Comparison of ENCODE assay signal across 8 cellular contexts in the genomic region with DNA sequence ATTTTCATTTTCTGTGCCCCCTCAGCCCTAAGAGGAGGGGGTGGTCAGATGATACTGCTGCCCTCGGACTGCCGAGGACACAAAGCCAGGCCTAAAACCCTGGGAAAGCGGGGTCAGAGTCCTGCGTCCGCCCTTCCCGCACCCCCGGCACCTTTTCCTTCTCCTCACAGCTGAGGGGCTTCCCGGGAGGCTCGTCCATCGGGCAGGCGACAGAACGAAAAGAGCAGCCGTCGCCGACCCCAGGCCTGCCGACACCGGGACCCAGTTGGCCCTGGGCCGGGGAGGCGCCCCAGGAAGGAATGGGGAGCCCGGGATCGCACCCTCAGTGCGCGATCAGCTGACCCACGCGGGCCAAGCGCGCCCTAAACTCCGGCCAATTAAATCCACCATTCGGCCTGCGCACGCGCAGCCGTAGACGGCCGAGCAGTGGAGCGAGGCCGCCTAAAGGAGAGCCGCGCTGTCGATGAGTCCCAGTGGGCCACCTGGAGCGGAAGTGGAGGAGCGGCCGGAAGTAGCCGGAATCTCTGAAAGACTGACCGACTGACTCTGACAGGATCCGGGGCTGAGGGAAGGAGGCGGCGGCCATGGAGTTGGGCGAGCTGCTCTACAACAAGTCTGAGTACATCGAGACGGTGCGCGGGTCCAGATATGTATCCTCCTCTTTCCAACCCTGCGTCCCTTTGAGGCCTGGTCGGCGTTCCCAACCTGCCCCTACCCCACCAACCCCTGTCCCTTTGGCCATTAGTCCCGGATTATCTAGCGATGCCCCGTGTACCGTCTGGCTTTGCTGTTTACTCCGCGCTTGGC. TPM values are rescaled to one million over a fixed set of nuclear protein-coding genes. Genes with fewer than 3 reads are reported as not detected.
DNase-seq lines count a peak whose midpoint lies in the region; ATAC-seq and TF ChIP-seq lines count a peak whose summit lies in the region.

A gene (plus strand): TSS at position 508 of the 807 bp plus-strand sequence. CDS start 77 bp downstream, at position 585.
A gene (minus strand): TSS at position 352 of the 807 bp plus-strand sequence. CDS start 153 bp downstream, at position 199.

- peak within 1 kb of the TSS; percentile 86 for H3K27ac ChIP-seq in C4-2B
- peak within 1 kb of the TSS in 56 of 59 donors; percentile 12 to 86 (median 68) for H3K27ac ChIP-seq in dorsolateral prefrontal cortex
- peak within 1 kb of the TSS; percentile 69 for H3K27ac ChIP-seq in liver (ENCODE audit: low read depth in 1 of 2, low read length in 2 of 2)

- TF ChIP-seq RAD21 in liver (IDR thresholded peaks at IDR 0.05) = no peak

- DNase-seq in NCI-H774 (lab: John Stamatoyannopoulos, UW) = peak; percentile 92
- peak; percentile 89 to 91 for DNase-seq in activated CD4-positive, alpha-beta T cell treated with anti-CD3 and anti-CD28 coated beads, Interleukin-2, amount 50 U/mL, for 48 hours
- DNase-seq in dorsolateral prefrontal cortex = peak; percentile 89 to 97 (median 95)
- peak; percentile 90 for DNase-seq in stimulated activated CD4-positive, alpha-beta T cell treated with anti-CD3 and anti-CD28 coated beads, Interleukin-4, amount 100 ng/mL, for 24 hours

- WGBS in liver = under 1% methylated on average over 62 of the region's 62 CpGs

- H3K27me3 ChIP-seq in dorsolateral prefrontal cortex (no peaks in the 10 kb centered on the region), liver (ENCODE audit: control insufficient read depth in 4 of 4, insufficient read depth in 4 of 4, low read length in 3 of 4) (no peaks in the 10 kb centered on the region)

- peak within 1 kb of the TSS; percentile 78 to 97 for H3K9ac ChIP-seq in liver (ENCODE audit: low read depth in 1 of 2, low read length in 2 of 2)

- peaks cover 3 to 23% (median 20%) of the 10 kb centered on the region in 4 donors for H3K4me1 ChIP-seq in liver (ENCODE audit: control insufficient read depth in 4 of 4, insufficient read depth in 4 of 4, low read length in 3 of 4)

- TF ChIP-seq CTCF in C4-2B (conservative IDR thresholded peaks at IDR 0.05) (no peak), dorsolateral prefrontal cortex (IDR thresholded peaks at IDR 0.05 in 54 of 56, conservative IDR thresholded peaks at IDR 0.05 in 2 of 56; ENCODE audit: low read depth in 1 of 56, partially characterized antibody in 56 of 56) (peak in 46 of 56 donors; percentile 7 to 62 (median 35)), liver (IDR thresholded peaks at IDR 0.05; ENCODE audit: low read depth, low read length, missing input control) (no peak)

- H3K4me3 ChIP-seq in dorsolateral prefrontal cortex (peak within 1 kb of the TSS; percentile 65 to 100 (median 94)), liver (ENCODE audit: low read depth in 1 of 3, low read length in 3 of 3) (peak within 1 kb of the TSS; percentile 86 to 100 (median 97))

- intact Hi-C loops in dorsolateral prefrontal cortex (cut with DNase I) = loop anchor here (1.0 to 5.0 kb wide), 3 partner anchors 44 to 84 kb away; a partner anchor contains a TSS

- H3K36me3 ChIP-seq in liver (ENCODE audit: control insufficient read depth in 4 of 4, insufficient read depth in 3 of 4, low read depth in 1 of 4, low read length in 3 of 4) = peaks cover 6 to 11% (median 8%) of the 10 kb centered on the region in 4 donors

- H3K9me3 ChIP-seq in liver (ENCODE audit: control insufficient read depth in 4 of 4, low read length in 3 of 4) = no peaks in the 10 kb centered on the region

- ATAC-seq in GM19395 (IDR thresholded peaks at IDR 0.05; ENCODE audit: unreplicated experiment) (peak; percentile 93), HG03565 (IDR thresholded peaks at IDR 0.05; ENCODE audit: unreplicated experiment) (peak; percentile 96)

TF ChIP-seq in liver, 16 proteins besides CTCF, POLR2A, EP300 and RAD21:
- peak; percentile 55 for TF ChIP-seq NR2F2 (IDR thresholded peaks at IDR 0.05)
- TF ChIP-seq FOXA1 (IDR thresholded peaks at IDR 0.05) = no peak
- TF ChIP-seq JUND (IDR thresholded peaks at IDR 0.05) = no peak
- no peak for TF ChIP-seq HNF4G (IDR thresholded peaks at IDR 0.05)
- TF ChIP-seq, protein P1, sequence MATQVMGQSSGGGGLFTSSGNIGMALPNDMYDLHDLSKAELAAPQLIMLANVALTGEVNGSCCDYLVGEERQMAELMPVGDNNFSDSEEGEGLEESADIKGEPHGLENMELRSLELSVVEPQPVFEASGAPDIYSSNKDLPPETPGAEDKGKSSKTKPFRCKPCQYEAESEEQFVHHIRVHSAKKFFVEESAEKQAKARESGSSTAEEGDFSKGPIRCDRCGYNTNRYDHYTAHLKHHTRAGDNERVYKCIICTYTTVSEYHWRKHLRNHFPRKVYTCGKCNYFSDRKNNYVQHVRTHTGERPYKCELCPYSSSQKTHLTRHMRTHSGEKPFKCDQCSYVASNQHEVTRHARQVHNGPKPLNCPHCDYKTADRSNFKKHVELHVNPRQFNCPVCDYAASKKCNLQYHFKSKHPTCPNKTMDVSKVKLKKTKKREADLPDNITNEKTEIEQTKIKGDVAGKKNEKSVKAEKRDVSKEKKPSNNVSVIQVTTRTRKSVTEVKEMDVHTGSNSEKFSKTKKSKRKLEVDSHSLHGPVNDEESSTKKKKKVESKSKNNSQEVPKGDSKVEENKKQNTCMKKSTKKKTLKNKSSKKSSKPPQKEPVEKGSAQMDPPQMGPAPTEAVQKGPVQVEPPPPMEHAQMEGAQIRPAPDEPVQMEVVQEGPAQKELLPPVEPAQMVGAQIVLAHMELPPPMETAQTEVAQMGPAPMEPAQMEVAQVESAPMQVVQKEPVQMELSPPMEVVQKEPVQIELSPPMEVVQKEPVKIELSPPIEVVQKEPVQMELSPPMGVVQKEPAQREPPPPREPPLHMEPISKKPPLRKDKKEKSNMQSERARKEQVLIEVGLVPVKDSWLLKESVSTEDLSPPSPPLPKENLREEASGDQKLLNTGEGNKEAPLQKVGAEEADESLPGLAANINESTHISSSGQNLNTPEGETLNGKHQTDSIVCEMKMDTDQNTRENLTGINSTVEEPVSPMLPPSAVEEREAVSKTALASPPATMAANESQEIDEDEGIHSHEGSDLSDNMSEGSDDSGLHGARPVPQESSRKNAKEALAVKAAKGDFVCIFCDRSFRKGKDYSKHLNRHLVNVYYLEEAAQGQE (IDR thresholded peaks at IDR 0.05) = no peak
- TF ChIP-seq YY1 (IDR thresholded peaks at IDR 0.05) = peak; percentile 94
- peak; percentile 59 for TF ChIP-seq SP1 (IDR thresholded peaks at IDR 0.05)
- TF ChIP-seq, protein P2, sequence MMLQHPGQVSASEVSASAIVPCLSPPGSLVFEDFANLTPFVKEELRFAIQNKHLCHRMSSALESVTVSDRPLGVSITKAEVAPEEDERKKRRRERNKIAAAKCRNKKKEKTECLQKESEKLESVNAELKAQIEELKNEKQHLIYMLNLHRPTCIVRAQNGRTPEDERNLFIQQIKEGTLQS (IDR thresholded peaks at IDR 0.05) = no peak
- no peak for TF ChIP-seq FOXA2 (IDR thresholded peaks at IDR 0.05)
- TF ChIP-seq EGR1 (IDR thresholded peaks at IDR 0.05; ENCODE audit: low read depth in 2 of 2) = peak in 1 of 2 donors; percentile 33
- peak; percentile 95 to 96 for TF ChIP-seq GABPA (IDR thresholded peaks at IDR 0.05 in 1 of 2, conservative IDR thresholded peaks at IDR 0.05 in 1 of 2)
- TF ChIP-seq HNF4A (conservative IDR thresholded peaks at IDR 0.05) = peak; percentile 14 to 47
- TF ChIP-seq RXRA (IDR thresholded peaks at IDR 0.05) = peak; percentile 7 to 13
- TF ChIP-seq, protein P3, sequence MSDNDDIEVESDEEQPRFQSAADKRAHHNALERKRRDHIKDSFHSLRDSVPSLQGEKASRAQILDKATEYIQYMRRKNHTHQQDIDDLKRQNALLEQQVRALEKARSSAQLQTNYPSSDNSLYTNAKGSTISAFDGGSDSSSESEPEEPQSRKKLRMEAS (IDR thresholded peaks at IDR 0.05) = peak; percentile 90
- TF ChIP-seq, protein P4, sequence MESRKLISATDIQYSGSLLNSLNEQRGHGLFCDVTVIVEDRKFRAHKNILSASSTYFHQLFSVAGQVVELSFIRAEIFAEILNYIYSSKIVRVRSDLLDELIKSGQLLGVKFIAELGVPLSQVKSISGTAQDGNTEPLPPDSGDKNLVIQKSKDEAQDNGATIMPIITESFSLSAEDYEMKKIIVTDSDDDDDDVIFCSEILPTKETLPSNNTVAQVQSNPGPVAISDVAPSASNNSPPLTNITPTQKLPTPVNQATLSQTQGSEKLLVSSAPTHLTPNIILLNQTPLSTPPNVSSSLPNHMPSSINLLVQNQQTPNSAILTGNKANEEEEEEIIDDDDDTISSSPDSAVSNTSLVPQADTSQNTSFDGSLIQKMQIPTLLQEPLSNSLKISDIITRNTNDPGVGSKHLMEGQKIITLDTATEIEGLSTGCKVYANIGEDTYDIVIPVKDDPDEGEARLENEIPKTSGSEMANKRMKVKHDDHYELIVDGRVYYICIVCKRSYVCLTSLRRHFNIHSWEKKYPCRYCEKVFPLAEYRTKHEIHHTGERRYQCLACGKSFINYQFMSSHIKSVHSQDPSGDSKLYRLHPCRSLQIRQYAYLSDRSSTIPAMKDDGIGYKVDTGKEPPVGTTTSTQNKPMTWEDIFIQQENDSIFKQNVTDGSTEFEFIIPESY (IDR thresholded peaks at IDR 0.05) = no peak

RNA-seq across cellular contexts. Expression of the first gene that starts in this region (rescaled TPM):
- total RNA-seq in dorsolateral prefrontal cortex (100 to 1,000 TPM in 79 of 120 experiments, 10 to 100 TPM in 41; 69.5 to 136 (median 106) TPM), liver (10 to 100 TPM; 15.1 to 20.9 TPM)
- 10 to 100 TPM in 1 of 2 donors, 1 to 10 TPM in 1; 8.3 to 16.9 TPM for polyA plus RNA-seq in liver

RNA-seq across cellular contexts. Expression of the second gene that starts in this region (rescaled TPM):
- 10 to 100 TPM in 112 of 120 experiments, 1 to 10 TPM in 8; 8.2 to 23.7 (median 12.9) TPM for total RNA-seq in dorsolateral prefrontal cortex
- total RNA-seq in liver = 1 to 10 TPM; 4.5 to 7.6 TPM
- 1 to 10 TPM; 4.1 to 5.0 TPM for polyA plus RNA-seq in liver

Comparison
In these comparisons a context has a peak if more than half of its experiments do, and no peak if none do; other contexts are left out.
1. Peak in every context shown above with its lines: DNase-seq, ATAC-seq, H3K4me3 ChIP-seq and H3K27ac ChIP-seq.
2. CTCF ChIP-seq: peak in dorsolateral prefrontal cortex (46 of 56); none in C4-2B (single experiment) and liver (single experiment).